Comparison of ENCODE assay signal across 1 cellular context in the genomic region with DNA sequence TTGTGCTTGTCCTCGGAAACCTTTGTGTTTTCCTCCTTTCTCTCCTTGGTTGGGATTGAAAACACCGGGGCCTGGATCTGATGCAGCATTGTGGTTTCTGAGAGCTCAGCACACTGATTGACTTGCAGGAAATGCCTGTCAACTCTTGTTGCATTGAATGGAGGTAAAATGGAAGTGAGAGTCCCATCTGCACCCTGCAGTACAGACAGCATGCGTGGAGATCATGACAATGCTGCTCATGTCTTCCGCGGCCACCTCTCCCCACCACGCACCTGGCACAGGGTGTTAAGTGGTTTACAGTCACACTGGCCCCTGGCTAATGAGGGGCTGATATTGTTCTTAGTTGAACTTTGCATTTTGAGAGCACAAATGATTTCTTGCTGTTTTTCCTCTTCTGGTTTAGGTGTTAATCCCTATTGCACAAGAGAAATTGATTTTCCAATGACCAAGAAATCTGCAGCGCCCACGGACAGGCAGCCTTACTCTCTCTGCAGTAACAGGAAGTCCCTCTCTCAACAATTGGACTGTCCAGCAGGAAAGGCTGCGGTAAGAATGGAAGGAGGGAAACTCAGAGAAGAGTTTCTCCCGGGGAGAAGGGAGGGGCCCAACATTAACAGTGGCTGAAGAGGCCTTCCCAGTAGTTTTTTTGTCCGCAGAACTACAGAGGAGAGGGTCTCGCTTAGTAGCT.
TF ChIP-seq lines count a peak whose summit lies in the region.

No MANE protein-coding gene starts in this region.

TF ChIP-seq in H1, 55 proteins besides CTCF, POLR2A, EP300 and RAD21:
- TF ChIP-seq SAP30 (IDR thresholded peaks at IDR 0.05; ENCODE audit: insufficient read depth, insufficient replicate concordance, low read length) (no peak), RFX5 (IDR thresholded peaks at IDR 0.05; ENCODE audit: borderline replicate concordance, low read depth, low read length) (no peak), TEAD4 (IDR thresholded peaks at IDR 0.05; ENCODE audit: low read depth, low read length) (no peak), GABPA (IDR thresholded peaks at IDR 0.05; ENCODE audit: borderline replicate concordance, insufficient read depth, low read length) (no peak), BCL11A (IDR thresholded peaks at IDR 0.05; ENCODE audit: low read depth in 2 of 2, low read length in 2 of 2) (no peak), EGR1 (IDR thresholded peaks at IDR 0.05; ENCODE audit: borderline replicate concordance, low read depth, low read length) (no peak), NRF1 (IDR thresholded peaks at IDR 0.05; ENCODE audit: low read depth, low read length) (no peak), CHD2 (IDR thresholded peaks at IDR 0.05; ENCODE audit: low read length) (no peak), ATF3 (IDR thresholded peaks at IDR 0.05; ENCODE audit: insufficient read depth, low read depth, low read length) (no peak), SIX5 (IDR thresholded peaks at IDR 0.05; ENCODE audit: low read depth, low read length) (no peak), KDM4A (IDR thresholded peaks at IDR 0.05; ENCODE audit: low read depth, low read length, severe bottlenecking) (no peak), EZH2 (IDR thresholded peaks at IDR 0.05; ENCODE audit: low read depth, low read length, severe bottlenecking) (no peak), YY1 (IDR thresholded peaks at IDR 0.05; ENCODE audit: low read depth, low read length) (no peak)
- TF ChIP-seq, protein P1, sequence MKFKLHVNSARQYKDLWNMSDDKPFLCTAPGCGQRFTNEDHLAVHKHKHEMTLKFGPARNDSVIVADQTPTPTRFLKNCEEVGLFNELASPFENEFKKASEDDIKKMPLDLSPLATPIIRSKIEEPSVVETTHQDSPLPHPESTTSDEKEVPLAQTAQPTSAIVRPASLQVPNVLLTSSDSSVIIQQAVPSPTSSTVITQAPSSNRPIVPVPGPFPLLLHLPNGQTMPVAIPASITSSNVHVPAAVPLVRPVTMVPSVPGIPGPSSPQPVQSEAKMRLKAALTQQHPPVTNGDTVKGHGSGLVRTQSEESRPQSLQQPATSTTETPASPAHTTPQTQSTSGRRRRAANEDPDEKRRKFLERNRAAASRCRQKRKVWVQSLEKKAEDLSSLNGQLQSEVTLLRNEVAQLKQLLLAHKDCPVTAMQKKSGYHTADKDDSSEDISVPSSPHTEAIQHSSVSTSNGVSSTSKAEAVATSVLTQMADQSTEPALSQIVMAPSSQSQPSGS (IDR thresholded peaks at IDR 0.05; ENCODE audit: low read length), result no peak
